In the genomic region with DNA sequence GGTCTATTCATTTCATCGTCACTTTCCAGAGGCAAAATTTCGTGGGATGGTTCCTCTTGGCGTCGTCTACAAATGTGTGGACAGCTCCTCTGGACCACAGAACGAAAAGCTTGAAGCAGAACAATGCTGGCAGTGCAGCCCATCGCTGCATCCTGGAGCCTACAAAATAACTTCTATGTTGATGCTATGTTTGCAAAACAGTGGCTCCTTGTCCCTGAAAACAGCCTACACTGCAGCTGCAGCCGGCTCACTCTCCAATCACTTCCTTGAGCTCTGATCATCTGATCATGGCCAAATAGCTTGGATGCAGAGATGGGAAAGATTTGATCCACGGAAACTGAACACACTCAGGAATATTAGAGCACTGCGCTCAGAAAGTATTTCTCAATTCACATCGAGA, we compare ENCODE assay signal across 8 cellular contexts.
DNase-seq lines count a peak whose midpoint lies in the region; ATAC-seq and TF ChIP-seq lines count a peak whose summit lies in the region.

No MANE protein-coding gene starts in this region.

- no peaks in the 10 kb centered on the region for H3K4me1 ChIP-seq in left ventricle myocardium inferior
- H3K4me1 ChIP-seq in skeletal muscle satellite cell (ENCODE audit: control insufficient read depth, insufficient read depth, low read length), result peaks cover 19% of the 10 kb centered on the region

- H3K27ac Mint-ChIP-seq in HFFc6, result peak overlapping the region; percentile 86
- peak overlapping the region; percentile 92 for H3K27ac Mint-ChIP-seq in activated CD8-positive, alpha-beta T cell treated with anti-CD3 and anti-CD28 coated beads, Interleukin-2, amount 10 ng/mL, durations not matched to agents 7 days and 5 days

- H3K4me1 Mint-ChIP-seq in HFFc6 (ENCODE audit: low read depth), result peaks cover 87% of the 10 kb centered on the region
- peaks cover 82% of the 10 kb centered on the region for H3K4me1 Mint-ChIP-seq in activated CD8-positive, alpha-beta T cell treated with anti-CD3 and anti-CD28 coated beads, Interleukin-2, amount 10 ng/mL, durations not matched to agents 7 days and 5 days (ENCODE audit: low read depth)

- no peak for ATAC-seq in activated CD8-positive, alpha-beta T cell treated with anti-CD3 and anti-CD28 coated beads, Interleukin-2, amount 10 ng/mL, durations not matched to agents 7 days and 5 days

- POLR2A ChIA-PET in activated CD8-positive, alpha-beta T cell treated with anti-CD3 and anti-CD28 coated beads, Interleukin-2, amount 10 ng/mL, durations not matched to agents 7 days and 5 days (lab: Charles Lee), result interaction anchor here (0.6 to 1.7 kb wide), 6 partner anchors 14 to 1989 kb away, joined by 3 to 7 read pairs (median 4); no protein-coding TSS in a partner anchor

- H3K9me3 ChIP-seq in left ventricle myocardium inferior (replicated peaks) (no peaks in the 10 kb centered on the region), skeletal muscle satellite cell (replicated peaks; ENCODE audit: low read length) (no peaks in the 10 kb centered on the region)

- no peaks in the 10 kb centered on the region for H3K27me3 ChIP-seq in left ventricle myocardium inferior (ENCODE audit: low read depth)
- no peaks in the 10 kb centered on the region for H3K27me3 ChIP-seq in skeletal muscle satellite cell (ENCODE audit: control insufficient read depth, insufficient read depth, low read length)

- H3K36me3 Mint-ChIP-seq in HFFc6 (ENCODE audit: low read depth), result peaks cover 37% of the 10 kb centered on the region
- H3K36me3 Mint-ChIP-seq in activated CD8-positive, alpha-beta T cell treated with anti-CD3 and anti-CD28 coated beads, Interleukin-2, amount 10 ng/mL, durations not matched to agents 7 days and 5 days (ENCODE audit: low read depth), result peaks cover 72% of the 10 kb centered on the region

- CTCF ChIA-PET in activated CD8-positive, alpha-beta T cell treated with anti-CD3 and anti-CD28 coated beads, Interleukin-2, amount 10 ng/mL, durations not matched to agents 7 days and 5 days (lab: Charles Lee), result interaction anchor here (0.7 to 1.6 kb wide), 10 partner anchors 9 to 131 kb away, joined by 3 to 7 read pairs (median 3); no protein-coding TSS in a partner anchor

- intact Hi-C loops in left ventricle myocardium inferior (cut with micrococcal nuclease), result no loop called here

- H3K27me3 Mint-ChIP-seq in HFFc6 (ENCODE audit: insufficient read depth), result peaks cover 2% of the 10 kb centered on the region
- H3K27me3 Mint-ChIP-seq in activated CD8-positive, alpha-beta T cell treated with anti-CD3 and anti-CD28 coated beads, Interleukin-2, amount 10 ng/mL, durations not matched to agents 7 days and 5 days (ENCODE audit: low read depth), result no peaks in the 10 kb centered on the region

- H3K9me3 Mint-ChIP-seq in HFFc6, result no peaks in the 10 kb centered on the region
- no peaks in the 10 kb centered on the region for H3K9me3 Mint-ChIP-seq in activated CD8-positive, alpha-beta T cell treated with anti-CD3 and anti-CD28 coated beads, Interleukin-2, amount 10 ng/mL, durations not matched to agents 7 days and 5 days (ENCODE audit: insufficient read depth)

- no peaks in the 10 kb centered on the region for H3K36me3 ChIP-seq in left ventricle myocardium inferior
- H3K36me3 ChIP-seq in skeletal muscle satellite cell (ENCODE audit: insufficient read depth, low read length), result peaks cover 5% of the 10 kb centered on the region

- DNase-seq in HFFc6 (no peak), left ventricle myocardium inferior (no peak), NOMO-1 treated with DMSO at 0.1 percent for 48 hours (lab: John Stamatoyannopoulos, UW; ENCODE audit: unreplicated experiment) (no peak), ecto neural progenitor cell (ENCODE audit: low spot score) (no peak), kidney glomerular epithelial cell (lab: John Stamatoyannopoulos, UW) (no peak), foreskin fibroblast (no peak)
- DNase-seq in activated CD8-positive, alpha-beta T cell treated with anti-CD3 and anti-CD28 coated beads, Interleukin-2, amount 10 ng/mL, durations not matched to agents 7 days and 5 days, result no peak

- peak overlapping the region; percentile 69 for H3K27ac ChIP-seq in left ventricle myocardium inferior (replicated peaks)

- TF ChIP-seq CTCF in HFFc6 (IDR thresholded peaks at IDR 0.05), result no peak
- TF ChIP-seq CTCF in left ventricle myocardium inferior (IDR thresholded peaks at IDR 0.05; ENCODE audit: borderline replicate concordance), result no peak
- no peak for TF ChIP-seq CTCF in foreskin fibroblast (IDR thresholded peaks at IDR 0.05; ENCODE audit: low read depth, low read length)

- H3K4me3 Mint-ChIP-seq in HFFc6, result peak overlapping the region; percentile 85
- H3K4me3 Mint-ChIP-seq in activated CD8-positive, alpha-beta T cell treated with anti-CD3 and anti-CD28 coated beads, Interleukin-2, amount 10 ng/mL, durations not matched to agents 7 days and 5 days, result no peak overlapping the region

- H3K4me2 ChIP-seq in skeletal muscle satellite cell (ENCODE audit: low read length), result peak overlapping the region; percentile 70

- H3K9ac ChIP-seq in skeletal muscle satellite cell (ENCODE audit: low read depth, low read length), result peak overlapping the region; percentile 15

- H3K4me3 ChIP-seq in left ventricle myocardium inferior, result peak overlapping the region; percentile 51
- no peak overlapping the region for H3K4me3 ChIP-seq in skeletal muscle satellite cell (ENCODE audit: low read length)
- peak overlapping the region in 1 of 2 donors; percentile 45 for H3K4me3 ChIP-seq in foreskin fibroblast (ENCODE audit: low read depth in 1 of 2, low read length in 2 of 2)
